Comparison of ENCODE assay signal across 10 cellular contexts in genomic region chr20:32672315-32672981, GRCh38. TPM values are rescaled to one million over a fixed set of nuclear protein-coding genes. Genes with fewer than 3 reads are reported as not detected.
DNase-seq lines count a peak whose midpoint lies in the region; ATAC-seq and FAIRE-seq lines count a peak whose summit lies in the region.
"Had no signal": no experiment of that assay in that cellular context is flagged by ENCODE, and none has a peak within 500 bp of the region (broad histone marks: within the 10 kb centered on the region; RNA-seq: fewer than 3 reads in every experiment).

No MANE protein-coding gene starts in this region.

- no peaks in the 10 kb centered on the region for H3K9me3 Mint-ChIP-seq in activated CD8-positive, alpha-beta memory T cell treated with anti-CD3 and anti-CD28 coated beads, Interleukin-2, amount 10 ng/mL, durations not matched to agents 7 days and 5 days (ENCODE audit: low read depth)
- no peaks in the 10 kb centered on the region for H3K9me3 Mint-ChIP-seq in stimulated activated naive CD8-positive, alpha-beta T cell treated with anti-CD3 and anti-CD28 coated beads, Interleukin-15, amount 100 ng/mL, for 72 hours

- peaks cover 29% of the 10 kb centered on the region for H3K4me1 Mint-ChIP-seq in activated CD8-positive, alpha-beta memory T cell treated with anti-CD3 and anti-CD28 coated beads, Interleukin-2, amount 10 ng/mL, durations not matched to agents 7 days and 5 days
- peaks cover 24% of the 10 kb centered on the region for H3K4me1 Mint-ChIP-seq in stimulated activated naive CD8-positive, alpha-beta T cell treated with anti-CD3 and anti-CD28 coated beads, Interleukin-15, amount 100 ng/mL, for 72 hours

- in situ Hi-C loops in KBM-7 (cut with MboI; ENCODE audit: low pct_unique_long_range_greater_than_20kb, low sequenced_read_pairs), result no loop called here

- H3K27ac ChIP-seq in angular gyrus (ENCODE audit: low read depth, low read length), result peak overlapping the region; percentile 30

- peak; percentile 47 for ATAC-seq in activated CD8-positive, alpha-beta memory T cell treated with anti-CD3 and anti-CD28 coated beads, Interleukin-2, amount 10 ng/mL, durations not matched to agents 7 days and 5 days
- ATAC-seq in stimulated activated naive CD8-positive, alpha-beta T cell treated with anti-CD3 and anti-CD28 coated beads, Interleukin-15, amount 100 ng/mL, for 72 hours, result peak; percentile 56

- DNase-seq in activated CD8-positive, alpha-beta memory T cell treated with anti-CD3 and anti-CD28 coated beads, Interleukin-2, amount 10 ng/mL, durations not matched to agents 7 days and 5 days, result no peak
- no peak for DNase-seq in activated CD8-positive, alpha-beta memory T cell treated with anti-CD3 and anti-CD28 coated beads, Interleukin-2, amount 50 U/mL, for 48 hours
- DNase-seq in KBM-7, result peak; percentile 94
- DNase-seq in stimulated activated naive CD8-positive, alpha-beta T cell treated with anti-CD3 and anti-CD28 coated beads, Interleukin-15, amount 100 ng/mL, for 72 hours, result no peak
- DNase-seq in HTR-8/SVneo (ENCODE audit: insufficient read length, low spot score), result no peak
- DNase-seq in AG20443 (ENCODE audit: low spot score), result no peak
- DNase-seq in iPS-NIHi11 (ENCODE audit: low spot score), result no peak
- DNase-seq: activated CD4-positive, alpha-beta T cell treated with anti-CD3 and anti-CD28 coated beads, Interleukin-2, amount 50 U/mL, for 1 hour had no signal

- H3K27me3 Mint-ChIP-seq in activated CD8-positive, alpha-beta memory T cell treated with anti-CD3 and anti-CD28 coated beads, Interleukin-2, amount 10 ng/mL, durations not matched to agents 7 days and 5 days, result no peaks in the 10 kb centered on the region
- H3K27me3 Mint-ChIP-seq in stimulated activated naive CD8-positive, alpha-beta T cell treated with anti-CD3 and anti-CD28 coated beads, Interleukin-15, amount 100 ng/mL, for 72 hours, result no peaks in the 10 kb centered on the region

- peak overlapping the region; percentile 86 for H3K27ac Mint-ChIP-seq in activated CD8-positive, alpha-beta memory T cell treated with anti-CD3 and anti-CD28 coated beads, Interleukin-2, amount 10 ng/mL, durations not matched to agents 7 days and 5 days
- peak overlapping the region; percentile 98 to 99 for H3K27ac Mint-ChIP-seq in stimulated activated naive CD8-positive, alpha-beta T cell treated with anti-CD3 and anti-CD28 coated beads, Interleukin-15, amount 100 ng/mL, for 72 hours

- no peak overlapping the region for H3K4me3 Mint-ChIP-seq in activated CD8-positive, alpha-beta memory T cell treated with anti-CD3 and anti-CD28 coated beads, Interleukin-2, amount 10 ng/mL, durations not matched to agents 7 days and 5 days
- peak overlapping the region; percentile 79 to 83 for H3K4me3 Mint-ChIP-seq in stimulated activated naive CD8-positive, alpha-beta T cell treated with anti-CD3 and anti-CD28 coated beads, Interleukin-15, amount 100 ng/mL, for 72 hours

- CTCF ChIA-PET in activated CD8-positive, alpha-beta memory T cell treated with anti-CD3 and anti-CD28 coated beads, Interleukin-2, amount 10 ng/mL, durations not matched to agents 7 days and 5 days (lab: Charles Lee), result interaction anchor here (0.7 to 11.8 kb wide), 14 partner anchors 10 to 540 kb away, joined by 3 to 334 read pairs (median 10); partner anchors contain the start of genes COMMD7 and DNMT3B

- no peaks in the 10 kb centered on the region for H3K36me3 Mint-ChIP-seq in activated CD8-positive, alpha-beta memory T cell treated with anti-CD3 and anti-CD28 coated beads, Interleukin-2, amount 10 ng/mL, durations not matched to agents 7 days and 5 days

- no peak for FAIRE-seq in HTR-8/SVneo (lab: Jason Lieb, UNC)

RNA-seq across cellular contexts. Expression of gene C20orf203, which starts 1.3 kb away (rescaled TPM):
- total RNA-seq in activated CD8-positive, alpha-beta memory T cell treated with anti-CD3 and anti-CD28 coated beads, Interleukin-2, amount 10 ng/mL, durations not matched to agents 7 days and 5 days, result under 1 TPM; 0.12 to 0.32 TPM
- total RNA-seq: osteocyte had no signal
